8 cellular contexts compared by ENCODE assay signal in genomic region chr6:108782231-108783041, GRCh38.
DNase-seq lines count a peak whose midpoint lies in the region; ATAC-seq and TF ChIP-seq lines count a peak whose summit lies in the region.

No MANE protein-coding gene starts in this region.

- H3K4me1 ChIP-seq in mesodermal cell (ENCODE audit: control insufficient read depth, insufficient read depth, low read length, poor library complexity, severe bottlenecking) = peaks cover 5% of the 10 kb centered on the region

- H3K4me1 Mint-ChIP-seq in endothelial cell (ENCODE audit: unreplicated experiment) = peaks cover 17% of the 10 kb centered on the region

- H3K4me3 Mint-ChIP-seq in endothelial cell (ENCODE audit: unreplicated experiment) = peak overlapping the region; percentile 86

- DNase-seq in EH (ENCODE audit: low read depth) (peak; percentile 80), NOMO-1 (lab: John Stamatoyannopoulos, UW; ENCODE audit: unreplicated experiment in 2 of 2) (peak; percentile 71 to 84), endothelial cell (ENCODE audit: low spot score) (peak; percentile 70)
- DNase-seq in activated CD8-positive, alpha-beta memory T cell treated with anti-CD3 and anti-CD28 coated beads, Interleukin-2, amount 50 U/mL, for 1 hour (ENCODE audit: extremely low read depth) = peak; percentile 46
- peak; percentile 53 for DNase-seq in stimulated activated CD8-positive, alpha-beta memory T cell treated with anti-CD3 and anti-CD28 coated beads, Interleukin-12 subunit alpha, Interleukin-12 subunit beta, amount 100 ng/mL, for 4 hours (ENCODE audit: low read depth)

- peaks cover 9% of the 10 kb centered on the region for H3K27me3 Mint-ChIP-seq in endothelial cell (ENCODE audit: unreplicated experiment)

- ATAC-seq in HG03280 (IDR thresholded peaks at IDR 0.05; ENCODE audit: unreplicated experiment) = peak; percentile 47
- ATAC-seq in GM18861 (IDR thresholded peaks at IDR 0.05; ENCODE audit: unreplicated experiment) = no peak

- TF ChIP-seq CTCF in endothelial cell (IDR thresholded peaks at IDR 0.05; ENCODE audit: unreplicated experiment) = peak; percentile 65

- no peak overlapping the region for H3K27ac ChIP-seq in mesodermal cell (ENCODE audit: low read depth, low read length, severe bottlenecking)

- H3K36me3 ChIP-seq in mesodermal cell (ENCODE audit: control insufficient read depth, insufficient read depth, low read length) = no peaks in the 10 kb centered on the region

- no peaks in the 10 kb centered on the region for H3K36me3 Mint-ChIP-seq in endothelial cell (ENCODE audit: low read depth, unreplicated experiment)

- H3K9me3 ChIP-seq in mesodermal cell (ENCODE audit: control insufficient read depth, low read length) = no peaks in the 10 kb centered on the region

- H3K4me3 ChIP-seq in mesodermal cell (ENCODE audit: extremely low read depth, insufficient read depth, low read length, poor library complexity, severe bottlenecking) = peak overlapping the region; percentile 37

- H3K9me3 Mint-ChIP-seq in endothelial cell (ENCODE audit: unreplicated experiment) = no peaks in the 10 kb centered on the region

- H3K27ac Mint-ChIP-seq in endothelial cell (ENCODE audit: unreplicated experiment) = no peak overlapping the region

- 0 to 3% methylated on average over 10 to 14 of the region's 21 CpGs for WGBS in mesodermal cell (ENCODE audit: insufficient coverage in 2 of 2), 2 experiments
